In the genomic region with DNA sequence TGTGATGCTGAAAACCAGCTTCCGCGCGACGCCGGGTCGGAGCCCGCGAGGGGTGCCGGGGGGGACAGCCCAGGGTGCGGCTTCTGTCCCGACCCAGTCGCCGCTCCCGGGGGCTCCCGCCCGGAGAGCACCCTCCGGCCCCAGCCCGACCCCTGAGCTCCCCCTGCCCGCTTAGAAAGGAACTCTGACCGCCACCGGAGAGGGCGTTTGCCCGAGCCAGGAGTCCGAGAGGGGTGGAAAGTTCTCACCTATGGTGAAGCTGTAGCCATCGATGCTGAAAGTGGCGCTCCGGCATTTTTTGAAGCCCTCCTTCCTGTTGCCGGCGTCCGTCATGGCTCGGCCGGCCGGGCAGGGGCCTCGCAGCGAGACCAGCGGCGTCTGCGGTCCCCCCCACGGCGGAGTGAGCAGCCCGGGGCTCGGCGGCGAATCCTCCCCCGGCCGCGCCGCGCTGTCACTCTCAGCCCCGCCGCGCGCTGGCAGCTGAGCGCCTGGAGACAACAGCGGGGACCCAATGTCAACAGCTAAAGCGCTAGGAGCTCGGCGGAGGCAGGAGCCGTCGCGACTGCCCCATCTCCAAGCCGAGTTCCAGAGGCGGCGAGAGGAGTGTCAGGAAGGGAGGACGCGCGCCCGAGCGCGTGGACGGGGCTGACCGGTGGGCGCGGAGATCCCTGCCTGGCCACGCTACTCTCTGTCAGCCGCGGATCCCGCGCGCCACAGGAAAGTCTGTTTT, we compare ENCODE assay signal across 9 cellular contexts.
A peak's percentile ranks its signal among the peaks of the same experiment; 100 is the strongest.
DNase-seq lines count a peak whose midpoint lies in the region; ATAC-seq and TF ChIP-seq lines count a peak whose summit lies in the region.
"Had no signal": no experiment of that assay in that cellular context is flagged by ENCODE, and none has a peak within 500 bp of the region (broad histone marks: within the 10 kb centered on the region; RNA-seq: fewer than 3 reads in every experiment).

No MANE protein-coding gene starts in this region.

- peaks cover 6% of the 10 kb centered on the region for H3K4me1 Mint-ChIP-seq in endothelial cell (ENCODE audit: unreplicated experiment)
- peaks cover 6 to 8% of the 10 kb centered on the region in 2 donors for H3K4me1 Mint-ChIP-seq in natural killer cell

- H3K27me3 Mint-ChIP-seq in endothelial cell (ENCODE audit: unreplicated experiment) (peaks cover 10% of the 10 kb centered on the region), natural killer cell (ENCODE audit: low read depth in 2 of 2) (peaks cover 36 to 48% of the 10 kb centered on the region in 2 donors)

- H3K4me3 ChIP-seq in ACC112 (ENCODE audit: low read depth, low read length) (peak overlapping the region; percentile 56), MM.1S (ENCODE audit: low read length) (0 out of 2 replicates have a peak overlapping the region, but pooled peaks have one; percentile 15)

- H3F3A ChIP-seq in MM.1S (ENCODE audit: insufficient read depth, low read length) = no peaks in the 10 kb centered on the region

- H3K27ac Mint-ChIP-seq in endothelial cell (ENCODE audit: unreplicated experiment) = no peak overlapping the region
- H3K27ac Mint-ChIP-seq in natural killer cell = no peak overlapping the region
- H3K27ac Mint-ChIP-seq: activated naive CD4-positive, alpha-beta T cell treated with anti-CD3 and anti-CD28 coated beads, Interleukin-2, amount 50 U/mL, for 24 hours had no signal

- no peak overlapping the region for H3K9ac ChIP-seq in MM.1S (ENCODE audit: low read length)

- H3K27ac ChIP-seq in ACC112 (ENCODE audit: low read depth, low read length) (no peak overlapping the region), MM.1S (ENCODE audit: low read length) (no peak overlapping the region)

- H3K4me2 ChIP-seq in MM.1S (ENCODE audit: low read depth, low read length) = peak overlapping the region; percentile 32; the same call in 1 of the 2 replicates

- ATAC-seq in natural killer cell (peak in 1 of 3 donors; percentile 26), HG02678 (IDR thresholded peaks at IDR 0.05; ENCODE audit: unreplicated experiment) (no peak)

- H3K36me3 Mint-ChIP-seq in endothelial cell (ENCODE audit: low read depth, unreplicated experiment) (no peaks in the 10 kb centered on the region), natural killer cell (no peaks in the 10 kb centered on the region)
- H3K36me3 Mint-ChIP-seq: activated naive CD4-positive, alpha-beta T cell treated with anti-CD3 and anti-CD28 coated beads, Interleukin-2, amount 50 U/mL, for 24 hours had no signal

- H4K20me1 ChIP-seq in MM.1S (ENCODE audit: insufficient read depth, low read length) = no peaks in the 10 kb centered on the region

- H3K4me3 Mint-ChIP-seq in endothelial cell (ENCODE audit: unreplicated experiment) (peak overlapping the region; percentile 95), natural killer cell (peak overlapping the region; percentile 67)

- H3K9me3 Mint-ChIP-seq in endothelial cell (ENCODE audit: unreplicated experiment) = no peaks in the 10 kb centered on the region
- H3K9me3 Mint-ChIP-seq in natural killer cell = peaks cover 0 to 2% of the 10 kb centered on the region in 2 donors
- H3K9me3 Mint-ChIP-seq: activated naive CD4-positive, alpha-beta T cell treated with anti-CD3 and anti-CD28 coated beads, Interleukin-2, amount 50 U/mL, for 24 hours had no signal

- intact Hi-C loops in natural killer cell (cut with micrococcal nuclease) = no loop called here

- H3K79me2 ChIP-seq in ACC112 (ENCODE audit: control insufficient read depth, insufficient read depth, low read length, unreplicated experiment) (no peaks in the 10 kb centered on the region), MM.1S (ENCODE audit: low read length) (no peaks in the 10 kb centered on the region)

- peaks cover 75% of the 10 kb centered on the region for H3K27me3 ChIP-seq in ACC112 (ENCODE audit: insufficient read depth, low read length)
- H3K27me3 ChIP-seq in MM.1S (replicated peaks; ENCODE audit: insufficient read depth, low read length) = no peaks in the 10 kb centered on the region

- no peaks in the 10 kb centered on the region for H3K9me2 ChIP-seq in MM.1S (replicated peaks; ENCODE audit: insufficient read depth, low read length)

- H3K4me1 ChIP-seq in ACC112 (ENCODE audit: control insufficient read depth, insufficient read depth, low read length, unreplicated experiment) (no peaks in the 10 kb centered on the region), MM.1S (ENCODE audit: low read length) (no peaks in the 10 kb centered on the region)

- DNase-seq in MM.1S (no peak), endothelial cell (ENCODE audit: low spot score) (peak; percentile 28), natural killer cell (no peak), COLO829 (ENCODE audit: low spot score) (no peak), 8988T (no peak), RKO (ENCODE audit: low spot score) (no peak)

- no peaks in the 10 kb centered on the region for H3K9me3 ChIP-seq in MM.1S (replicated peaks; ENCODE audit: insufficient read depth, low read length)

- no peak for TF ChIP-seq CTCF in MM.1S (IDR thresholded peaks at IDR 0.05; ENCODE audit: low read length)
- no peak for TF ChIP-seq CTCF in endothelial cell (IDR thresholded peaks at IDR 0.05; ENCODE audit: unreplicated experiment)
- TF ChIP-seq CTCF in natural killer cell (IDR thresholded peaks at IDR 0.05) = no peak

- H2AFZ ChIP-seq in ACC112 (ENCODE audit: low read length, unreplicated experiment) (no peak overlapping the region), MM.1S (ENCODE audit: low read length) (peak overlapping the region; percentile 23; the same call in 1 of the 2 replicates)

- no peaks in the 10 kb centered on the region for H3K36me3 ChIP-seq in ACC112 (ENCODE audit: insufficient read depth, low read length)
- H3K36me3 ChIP-seq in MM.1S (replicated peaks; ENCODE audit: insufficient read depth, low read length) = no peaks in the 10 kb centered on the region
